In genomic region chr7:26201261-26202018, GRCh38 we compare ENCODE assay signal across 8 cellular contexts.
A peak's percentile ranks its signal among the peaks of the same experiment; 100 is the strongest.
DNase-seq lines count a peak whose midpoint lies in the region; ATAC-seq and TF ChIP-seq lines count a peak whose summit lies in the region.

Gene CBX3 (plus strand): TSS chr7:26201745. CDS start chr7:26202999, 1,254 bp downstream.

- H3K4me3 ChIP-seq in choroid plexus epithelial cell (ENCODE audit: low read depth, low read length) = peak within 1 kb of the TSS; percentile 98

- DNase-seq in AML-193 (lab: John Stamatoyannopoulos, UW) (peak; percentile 86 to 88), NCI-H510A treated with DMSO at 0.1 percent for 48 hours (lab: John Stamatoyannopoulos, UW) (peak; percentile 93), choroid plexus epithelial cell (ENCODE audit: low read depth) (peak; percentile 76), kidney glomerular epithelial cell (lab: John Stamatoyannopoulos, UW) (peak; percentile 85)
- peak; percentile 80 to 88 for DNase-seq in activated CD4-positive, alpha-beta T cell treated with anti-CD3 and anti-CD28 coated beads for 24 hours (ENCODE audit: low read depth in 2 of 2)
- peak; percentile 59 to 62 for DNase-seq in stimulated activated CD4-positive, alpha-beta T cell treated with anti-CD3 and anti-CD28 coated beads, Interleukin-1b, Interleukin-23, amount 100 ng/mL, for 1 hour (ENCODE audit: low read depth in 2 of 2)

- no peak for TF ChIP-seq CTCF in choroid plexus epithelial cell (conservative IDR thresholded peaks at IDR 0.05; ENCODE audit: low read depth, low read length)

- ATAC-seq in HG03378 (IDR thresholded peaks at IDR 0.05; ENCODE audit: unreplicated experiment) = peak; percentile 28

- peak; percentile 92 for TF ChIP-seq POLR2A in GM19193 (IDR thresholded peaks at IDR 0.05; ENCODE audit: extremely low read depth, insufficient read depth, insufficient read length)

Comparison
In these comparisons a context has a peak if more than half of its experiments do, and no peak if none do; other contexts are left out.
1. Peak in every context shown above with its lines: DNase-seq, ATAC-seq and H3K4me3 ChIP-seq.